ENCODE assay signal across 1 cellular context in the genomic region with DNA sequence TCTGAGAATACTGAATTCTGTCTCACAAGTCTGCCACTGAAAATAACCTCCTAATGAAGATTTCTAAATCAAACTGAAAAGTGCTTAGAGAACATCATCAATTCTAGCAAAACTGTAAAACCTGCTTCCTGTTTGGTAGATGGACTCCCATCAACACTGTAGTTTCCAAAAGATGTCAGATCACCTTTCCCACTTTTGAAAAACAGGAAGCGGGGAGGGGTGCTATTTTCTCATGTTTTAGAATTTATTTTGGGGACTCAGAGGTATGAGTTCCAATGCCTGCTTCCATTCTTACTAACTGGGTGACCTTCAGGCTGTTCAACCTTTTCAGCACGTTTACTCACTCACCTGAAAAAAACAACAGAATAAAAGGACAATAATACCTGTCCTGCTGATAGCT.
TF ChIP-seq lines count a peak whose summit lies in the region.

No MANE protein-coding gene starts in this region.

TF ChIP-seq in K562, 482 proteins besides CTCF, POLR2A, EP300 and RAD21:
- TF ChIP-seq FOXJ2 (tag; IDR thresholded peaks at IDR 0.05) (0 out of 2 replicates have a peak, but pooled peaks have one; percentile 8), SPI1 (IDR thresholded peaks at IDR 0.05; ENCODE audit: borderline replicate concordance, low read depth, low read length) (peak; percentile 87), SMARCE1 (IDR thresholded peaks at IDR 0.05) (no peak), ETV1 (tag; conservative IDR thresholded peaks at IDR 0.05; ENCODE audit: low read depth) (0 out of 2 replicates have a peak, but pooled peaks have one; percentile 24)
